In genomic region chr10:28381903-28382347, GRCh38 we compare ENCODE assay signal across 9 cellular contexts.
DNase-seq lines count a peak whose midpoint lies in the region; ATAC-seq and TF ChIP-seq lines count a peak whose summit lies in the region.
"Had no signal": no experiment of that assay in that cellular context is flagged by ENCODE, and none has a peak within 500 bp of the region (broad histone marks: within the 10 kb centered on the region; RNA-seq: fewer than 3 reads in every experiment).

No MANE protein-coding gene starts in this region.

- H3K4me3 ChIP-seq in breast epithelium, result no peak overlapping the region
- H3K4me3 ChIP-seq: BLaER1 had no signal

- intact Hi-C loops in breast epithelium (cut with DNase I; ENCODE audit: low total_unique reads), result no loop called here

- H3K36me3 ChIP-seq in breast epithelium, result no peaks in the 10 kb centered on the region
- H3K36me3 ChIP-seq: BLaER1 had no signal

- TF ChIP-seq POLR2A in breast epithelium (IDR thresholded peaks at IDR 0.05), result no peak

- H3K27ac ChIP-seq in VCaP (no peak overlapping the region; the same call in 1 of the 2 replicates), breast epithelium (no peak overlapping the region)
- H3K27ac ChIP-seq: BLaER1 had no signal

- DNase-seq in NCI-H524 (lab: John Stamatoyannopoulos, UW) (peak; percentile 43 to 78), NCI-H524 treated with DMSO at 0.1 percent for 48 hours (lab: John Stamatoyannopoulos, UW) (no peak), NCI-H2171 (lab: John Stamatoyannopoulos, UW) (peak; percentile 18), breast epithelium (ENCODE audit: low spot score in 2 of 2) (peak; percentile 71 to 81), iris pigment epithelial cell (ENCODE audit: low read depth) (peak; percentile 86)
- DNase-seq in stimulated activated CD4-positive, alpha-beta T cell treated with anti-CD3 and anti-CD28 coated beads, Interleukin-1b, Interleukin-23, amount 100 ng/mL, for 1 hour (ENCODE audit: low read depth in 2 of 2), result peak; percentile 56 to 76

- no peaks in the 10 kb centered on the region for H3K4me1 ChIP-seq in breast epithelium

- H3K9me3 ChIP-seq in breast epithelium, result no peaks in the 10 kb centered on the region
- H3K9me3 ChIP-seq: BLaER1 had no signal

- H3K27me3 ChIP-seq in breast epithelium, result no peaks in the 10 kb centered on the region
- H3K27me3 ChIP-seq: BLaER1 had no signal

- TF ChIP-seq CTCF in VCaP (conservative IDR thresholded peaks at IDR 0.05) (peak; percentile 95), breast epithelium (IDR thresholded peaks at IDR 0.05) (peak; percentile 93 to 97 (median 96))

- peak; percentile 81 for ATAC-seq in HG03095 (IDR thresholded peaks at IDR 0.05; ENCODE audit: unreplicated experiment)
